Comparison of ENCODE assay signal across 1 cellular context in the genomic region with DNA sequence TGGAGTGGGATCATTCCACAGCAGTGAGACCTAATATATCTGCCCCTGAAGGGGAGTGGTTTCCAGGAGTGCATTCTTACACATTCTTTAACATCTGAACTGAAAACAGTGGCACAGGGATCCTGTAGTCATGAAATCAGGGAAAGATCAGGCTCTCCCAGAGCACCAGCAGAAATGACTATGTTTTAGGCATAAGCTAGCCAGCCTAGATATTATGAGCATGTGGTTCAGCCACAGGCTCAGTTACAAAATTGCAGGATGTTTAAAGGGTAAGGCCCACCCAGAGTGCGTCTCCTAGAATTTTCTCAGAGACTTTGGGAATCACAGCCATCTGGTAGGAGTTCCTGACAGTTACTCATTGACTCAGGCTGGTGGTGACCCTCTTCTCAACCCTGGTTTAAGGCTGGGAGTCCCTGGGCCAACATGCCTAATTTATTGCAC.
TF ChIP-seq lines count a peak whose summit lies in the region.

No MANE protein-coding gene starts in this region.

TF ChIP-seq in GM23338, 12 proteins besides CTCF, POLR2A, EP300 and RAD21 (continued from another document):
- TF ChIP-seq REST (IDR thresholded peaks at IDR 0.05; ENCODE audit: unreplicated experiment) (no peak), STAT1 (IDR thresholded peaks at IDR 0.05; ENCODE audit: unreplicated experiment) (no peak), ZNF114 (CRISPR knock-in tag; IDR thresholded peaks at IDR 0.05) (no peak), ZNF331 (CRISPR knock-in tag; IDR thresholded peaks at IDR 0.05; ENCODE audit: low read depth) (no peak), EZH2phosphoT487 (IDR thresholded peaks at IDR 0.05; ENCODE audit: unreplicated experiment) (no peak), ETS1 (IDR thresholded peaks at IDR 0.05) (no peak), POLR2AphosphoS5 (IDR thresholded peaks at IDR 0.05; ENCODE audit: low read depth) (no peak), EZH2 (IDR thresholded peaks at IDR 0.05; ENCODE audit: low read depth, unreplicated experiment) (no peak)
TF ChIP-seq in GM23338: peak in this region for 0.
